ENCODE assay signal across 2 cellular contexts in the genomic region with DNA sequence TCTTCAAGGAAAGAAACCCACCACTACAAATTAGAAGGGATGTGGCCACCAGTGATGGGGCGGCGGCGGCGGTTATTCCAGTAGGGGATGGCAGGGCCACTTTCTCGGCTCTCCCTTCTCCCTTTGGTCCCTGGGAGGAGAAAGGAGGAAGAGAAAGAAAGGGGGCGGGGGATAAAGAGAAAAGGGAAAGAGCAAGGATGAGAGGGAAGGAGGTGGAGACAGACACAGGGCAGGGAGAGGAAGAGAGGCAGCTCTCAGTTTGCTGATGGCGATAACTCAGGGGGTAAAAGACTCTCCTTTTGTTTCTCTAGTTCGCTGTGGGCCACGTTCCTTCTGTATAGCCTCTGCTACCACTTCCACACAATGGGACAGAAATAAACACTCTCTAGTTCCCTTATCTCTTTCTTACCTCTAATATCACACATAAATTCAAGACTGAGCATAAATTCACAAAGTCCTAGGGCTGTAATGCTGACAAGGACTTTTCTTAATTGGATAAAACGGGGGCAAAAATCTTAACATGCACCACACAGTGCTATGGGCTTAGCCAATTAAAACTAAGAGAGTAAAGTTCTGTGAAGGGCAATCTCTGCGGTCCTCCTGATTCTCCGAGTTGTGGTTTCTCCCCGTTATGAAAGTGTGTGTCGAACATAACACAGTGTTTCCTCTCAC.
TF ChIP-seq lines count a peak whose summit lies in the region.

No MANE protein-coding gene starts in this region.

TF ChIP-seq in HepG2, 621 proteins besides CTCF, POLR2A, EP300 and RAD21:
- TF ChIP-seq ISL2 (CRISPR knock-in tag; IDR thresholded peaks at IDR 0.05) (no peak), TEAD2 (CRISPR knock-in tag; IDR thresholded peaks at IDR 0.05) (no peak), MAFF (IDR thresholded peaks at IDR 0.05; ENCODE audit: low read depth, low read length) (peak; percentile 81), MAFK (conservative IDR thresholded peaks at IDR 0.05 in 1 of 2, IDR thresholded peaks at IDR 0.05 in 1 of 2; ENCODE audit: low read length in 2 of 2) (peak; percentile 76 to 87), ZNF577 (CRISPR knock-in tag; IDR thresholded peaks at IDR 0.05; ENCODE audit: borderline replicate concordance, low read depth) (no peak), ZNF225 (CRISPR knock-in tag; IDR thresholded peaks at IDR 0.05) (no peak), ZNF264 (CRISPR knock-in tag; IDR thresholded peaks at IDR 0.05) (no peak), ZMAT3 (CRISPR knock-in tag; conservative IDR thresholded peaks at IDR 0.05) (no peak), RARG (CRISPR knock-in tag; IDR thresholded peaks at IDR 0.05; ENCODE audit: low read depth) (no peak), MAFG (CRISPR knock-in tag; IDR thresholded peaks at IDR 0.05) (no peak), HNRNPK (IDR thresholded peaks at IDR 0.05; ENCODE audit: low read depth, low read length, poor library complexity, severe bottlenecking) (peak; percentile 51), FLYWCH1 (CRISPR knock-in tag; IDR thresholded peaks at IDR 0.05) (no peak), ZFP62 (CRISPR knock-in tag; IDR thresholded peaks at IDR 0.05) (no peak), TOPORS (CRISPR knock-in tag; IDR thresholded peaks at IDR 0.05) (no peak), RXRA (CRISPR knock-in tag; IDR thresholded peaks at IDR 0.05) (no peak)
- TF ChIP-seq, protein P1, sequence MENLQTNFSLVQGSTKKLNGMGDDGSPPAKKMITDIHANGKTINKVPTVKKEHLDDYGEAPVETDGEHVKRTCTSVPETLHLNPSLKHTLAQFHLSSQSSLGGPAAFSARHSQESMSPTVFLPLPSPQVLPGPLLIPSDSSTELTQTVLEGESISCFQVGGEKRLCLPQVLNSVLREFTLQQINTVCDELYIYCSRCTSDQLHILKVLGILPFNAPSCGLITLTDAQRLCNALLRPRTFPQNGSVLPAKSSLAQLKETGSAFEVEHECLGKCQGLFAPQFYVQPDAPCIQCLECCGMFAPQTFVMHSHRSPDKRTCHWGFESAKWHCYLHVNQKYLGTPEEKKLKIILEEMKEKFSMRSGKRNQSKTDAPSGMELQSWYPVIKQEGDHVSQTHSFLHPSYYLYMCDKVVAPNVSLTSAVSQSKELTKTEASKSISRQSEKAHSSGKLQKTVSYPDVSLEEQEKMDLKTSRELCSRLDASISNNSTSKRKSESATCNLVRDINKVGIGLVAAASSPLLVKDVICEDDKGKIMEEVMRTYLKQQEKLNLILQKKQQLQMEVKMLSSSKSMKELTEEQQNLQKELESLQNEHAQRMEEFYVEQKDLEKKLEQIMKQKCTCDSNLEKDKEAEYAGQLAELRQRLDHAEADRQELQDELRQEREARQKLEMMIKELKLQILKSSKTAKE (CRISPR knock-in tag; IDR thresholded peaks at IDR 0.05; ENCODE audit: borderline replicate concordance) = no peak
- TF ChIP-seq, protein P2, sequence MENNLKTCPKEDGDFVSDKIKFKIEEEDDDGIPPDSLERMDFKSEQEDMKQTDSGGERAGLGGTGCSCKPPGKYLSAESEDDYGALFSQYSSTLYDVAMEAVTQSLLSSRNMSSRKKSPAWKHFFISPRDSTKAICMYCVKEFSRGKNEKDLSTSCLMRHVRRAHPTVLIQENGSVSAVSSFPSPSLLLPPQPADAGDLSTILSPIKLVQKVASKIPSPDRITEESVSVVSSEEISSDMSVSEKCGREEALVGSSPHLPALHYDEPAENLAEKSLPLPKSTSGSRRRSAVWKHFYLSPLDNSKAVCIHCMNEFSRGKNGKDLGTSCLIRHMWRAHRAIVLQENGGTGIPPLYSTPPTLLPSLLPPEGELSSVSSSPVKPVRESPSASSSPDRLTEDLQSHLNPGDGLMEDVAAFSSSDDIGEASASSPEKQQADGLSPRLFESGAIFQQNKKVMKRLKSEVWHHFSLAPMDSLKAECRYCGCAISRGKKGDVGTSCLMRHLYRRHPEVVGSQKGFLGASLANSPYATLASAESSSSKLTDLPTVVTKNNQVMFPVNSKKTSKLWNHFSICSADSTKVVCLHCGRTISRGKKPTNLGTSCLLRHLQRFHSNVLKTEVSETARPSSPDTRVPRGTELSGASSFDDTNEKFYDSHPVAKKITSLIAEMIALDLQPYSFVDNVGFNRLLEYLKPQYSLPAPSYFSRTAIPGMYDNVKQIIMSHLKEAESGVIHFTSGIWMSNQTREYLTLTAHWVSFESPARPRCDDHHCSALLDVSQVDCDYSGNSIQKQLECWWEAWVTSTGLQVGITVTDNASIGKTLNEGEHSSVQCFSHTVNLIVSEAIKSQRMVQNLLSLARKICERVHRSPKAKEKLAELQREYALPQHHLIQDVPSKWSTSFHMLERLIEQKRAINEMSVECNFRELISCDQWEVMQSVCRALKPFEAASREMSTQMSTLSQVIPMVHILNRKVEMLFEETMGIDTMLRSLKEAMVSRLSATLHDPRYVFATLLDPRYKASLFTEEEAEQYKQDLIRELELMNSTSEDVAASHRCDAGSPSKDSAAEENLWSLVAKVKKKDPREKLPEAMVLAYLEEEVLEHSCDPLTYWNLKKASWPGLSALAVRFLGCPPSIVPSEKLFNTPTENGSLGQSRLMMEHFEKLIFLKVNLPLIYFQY (CRISPR knock-in tag; IDR thresholded peaks at IDR 0.05; ENCODE audit: borderline replicate concordance) = no peak
- TF ChIP-seq, protein P3, sequence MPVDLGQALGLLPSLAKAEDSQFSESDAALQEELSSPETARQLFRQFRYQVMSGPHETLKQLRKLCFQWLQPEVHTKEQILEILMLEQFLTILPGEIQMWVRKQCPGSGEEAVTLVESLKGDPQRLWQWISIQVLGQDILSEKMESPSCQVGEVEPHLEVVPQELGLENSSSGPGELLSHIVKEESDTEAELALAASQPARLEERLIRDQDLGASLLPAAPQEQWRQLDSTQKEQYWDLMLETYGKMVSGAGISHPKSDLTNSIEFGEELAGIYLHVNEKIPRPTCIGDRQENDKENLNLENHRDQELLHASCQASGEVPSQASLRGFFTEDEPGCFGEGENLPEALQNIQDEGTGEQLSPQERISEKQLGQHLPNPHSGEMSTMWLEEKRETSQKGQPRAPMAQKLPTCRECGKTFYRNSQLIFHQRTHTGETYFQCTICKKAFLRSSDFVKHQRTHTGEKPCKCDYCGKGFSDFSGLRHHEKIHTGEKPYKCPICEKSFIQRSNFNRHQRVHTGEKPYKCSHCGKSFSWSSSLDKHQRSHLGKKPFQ (CRISPR knock-in tag; IDR thresholded peaks at IDR 0.05; ENCODE audit: insufficient replicate concordance) = no peak

TF ChIP-seq in SK-N-SH, 30 proteins besides CTCF, POLR2A, EP300 and RAD21:
- TF ChIP-seq, protein P4, sequence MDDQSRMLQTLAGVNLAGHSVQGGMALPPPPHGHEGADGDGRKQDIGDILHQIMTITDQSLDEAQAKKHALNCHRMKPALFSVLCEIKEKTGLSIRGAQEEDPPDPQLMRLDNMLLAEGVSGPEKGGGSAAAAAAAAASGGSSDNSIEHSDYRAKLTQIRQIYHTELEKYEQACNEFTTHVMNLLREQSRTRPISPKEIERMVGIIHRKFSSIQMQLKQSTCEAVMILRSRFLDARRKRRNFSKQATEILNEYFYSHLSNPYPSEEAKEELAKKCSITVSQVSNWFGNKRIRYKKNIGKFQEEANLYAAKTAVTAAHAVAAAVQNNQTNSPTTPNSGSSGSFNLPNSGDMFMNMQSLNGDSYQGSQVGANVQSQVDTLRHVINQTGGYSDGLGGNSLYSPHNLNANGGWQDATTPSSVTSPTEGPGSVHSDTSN (IDR thresholded peaks at IDR 0.05) = no peak
- TF ChIP-seq JUND (IDR thresholded peaks at IDR 0.05) (no peak), MXI1 (IDR thresholded peaks at IDR 0.05; ENCODE audit: low read depth, low read length) (no peak), ELF1 (IDR thresholded peaks at IDR 0.05) (no peak), FOXJ3 (CRISPR knock-in tag; IDR thresholded peaks at IDR 0.05) (no peak), CHD2 (IDR thresholded peaks at IDR 0.05; ENCODE audit: low read length, partially characterized antibody) (no peak), MEF2A (IDR thresholded peaks at IDR 0.05; ENCODE audit: borderline replicate concordance, low read depth) (no peak), GATA2 (CRISPR knock-in tag; IDR thresholded peaks at IDR 0.05) (no peak), NFIC (IDR thresholded peaks at IDR 0.05; ENCODE audit: borderline replicate concordance) (no peak)
- TF ChIP-seq, protein P5, sequence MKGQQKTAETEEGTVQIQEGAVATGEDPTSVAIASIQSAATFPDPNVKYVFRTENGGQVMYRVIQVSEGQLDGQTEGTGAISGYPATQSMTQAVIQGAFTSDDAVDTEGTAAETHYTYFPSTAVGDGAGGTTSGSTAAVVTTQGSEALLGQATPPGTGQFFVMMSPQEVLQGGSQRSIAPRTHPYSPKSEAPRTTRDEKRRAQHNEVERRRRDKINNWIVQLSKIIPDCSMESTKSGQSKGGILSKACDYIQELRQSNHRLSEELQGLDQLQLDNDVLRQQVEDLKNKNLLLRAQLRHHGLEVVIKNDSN (IDR thresholded peaks at IDR 0.05; ENCODE audit: borderline replicate concordance, low read depth) = no peak
